In genomic region chr3:152283492-152284381, GRCh38 we compare ENCODE assay signal across 9 cellular contexts. TPM values are rescaled to one million over a fixed set of nuclear protein-coding genes. Genes with fewer than 3 reads are reported as not detected.
DNase-seq lines count a peak whose midpoint lies in the region; ATAC-seq and TF ChIP-seq lines count a peak whose summit lies in the region.
"Had no signal": no experiment of that assay in that cellular context is flagged by ENCODE, and none has a peak within 500 bp of the region (broad histone marks: within the 10 kb centered on the region; RNA-seq: fewer than 3 reads in every experiment).

No MANE protein-coding gene starts in this region.

- TF ChIP-seq POLR2A in esophagus squamous epithelium (IDR thresholded peaks at IDR 0.05), result no peak
- no peak for TF ChIP-seq POLR2A in stomach (IDR thresholded peaks at IDR 0.05)

- WGBS in esophagus squamous epithelium, 2 donors, result 76 to 88% methylated on average over 2 of the region's 2 CpGs
- WGBS in stomach, 5 donors, result 64 to 79% (median 72%) methylated on average over 2 of the region's 2 CpGs

- DNase-seq in activated CD8-positive, alpha-beta memory T cell treated with anti-CD3 and anti-CD28 coated beads, Interleukin-2, amount 10 ng/mL, durations not matched to agents 7 days and 5 days, result no peak
- DNase-seq in activated CD8-positive, alpha-beta memory T cell treated with anti-CD3 and anti-CD28 coated beads, Interleukin-2, amount 50 U/mL, for 4 hours, result no peak
- peak; percentile 31 for DNase-seq in NCI-H1105 treated with DMSO at 0.1 percent for 48 hours (lab: John Stamatoyannopoulos, UW)
- no peak for DNase-seq in esophagus squamous epithelium (lab: John Stamatoyannopoulos, UW)
- no peak for DNase-seq in stomach
- no peak for DNase-seq in progenitor cell of endocrine pancreas (ENCODE audit: low spot score, unreplicated experiment)

- peaks cover 32% of the 10 kb centered on the region for H3K36me3 Mint-ChIP-seq in activated CD8-positive, alpha-beta memory T cell treated with anti-CD3 and anti-CD28 coated beads, Interleukin-2, amount 10 ng/mL, durations not matched to agents 7 days and 5 days
- no peaks in the 10 kb centered on the region for H3K36me3 Mint-ChIP-seq in progenitor cell of endocrine pancreas (ENCODE audit: insufficient read depth)

- H3K4me1 ChIP-seq in esophagus squamous epithelium, result peaks cover 18 to 90% (median 50%) of the 10 kb centered on the region in 3 donors
- H3K4me1 ChIP-seq in stomach, result peaks cover 35 to 91% (median 66%) of the 10 kb centered on the region in 4 donors

- TF ChIP-seq EP300 in stomach (IDR thresholded peaks at IDR 0.05), result no peak

- H3K36me3 ChIP-seq in esophagus squamous epithelium (no peaks in the 10 kb centered on the region), stomach (no peaks in the 10 kb centered on the region)

- no peaks in the 10 kb centered on the region for H3K9me3 Mint-ChIP-seq in activated CD8-positive, alpha-beta memory T cell treated with anti-CD3 and anti-CD28 coated beads, Interleukin-2, amount 10 ng/mL, durations not matched to agents 7 days and 5 days (ENCODE audit: low read depth)
- H3K9me3 Mint-ChIP-seq in progenitor cell of endocrine pancreas (ENCODE audit: low read depth), result no peaks in the 10 kb centered on the region

- no peak for ATAC-seq in activated CD8-positive, alpha-beta memory T cell treated with anti-CD3 and anti-CD28 coated beads, Interleukin-2, amount 10 ng/mL, durations not matched to agents 7 days and 5 days
- no peak for ATAC-seq in GM21576 (IDR thresholded peaks at IDR 0.05; ENCODE audit: unreplicated experiment)
- ATAC-seq in HG03457 (IDR thresholded peaks at IDR 0.05; ENCODE audit: unreplicated experiment), result no peak

- H3K4me1 Mint-ChIP-seq in activated CD8-positive, alpha-beta memory T cell treated with anti-CD3 and anti-CD28 coated beads, Interleukin-2, amount 10 ng/mL, durations not matched to agents 7 days and 5 days, result peaks cover 76% of the 10 kb centered on the region
- H3K4me1 Mint-ChIP-seq in progenitor cell of endocrine pancreas (ENCODE audit: low read depth), result peaks cover 15% of the 10 kb centered on the region

- H3K27ac Mint-ChIP-seq in activated CD8-positive, alpha-beta memory T cell treated with anti-CD3 and anti-CD28 coated beads, Interleukin-2, amount 10 ng/mL, durations not matched to agents 7 days and 5 days, result peak overlapping the region; percentile 72
- H3K27ac Mint-ChIP-seq in progenitor cell of endocrine pancreas, result no peak overlapping the region

- TF ChIP-seq CTCF in esophagus squamous epithelium (IDR thresholded peaks at IDR 0.05) (no peak), stomach (IDR thresholded peaks at IDR 0.05) (no peak), progenitor cell of endocrine pancreas (IDR thresholded peaks at IDR 0.05; ENCODE audit: unreplicated experiment) (no peak)

- H3K4me3 ChIP-seq in esophagus squamous epithelium (no peak overlapping the region), stomach (no peak overlapping the region)

- H3K9me3 ChIP-seq in esophagus squamous epithelium (no peaks in the 10 kb centered on the region), stomach (no peaks in the 10 kb centered on the region)

- H3K27me3 ChIP-seq in esophagus squamous epithelium (no peaks in the 10 kb centered on the region), stomach (no peaks in the 10 kb centered on the region)

- intact Hi-C loops in esophagus squamous epithelium (cut with DNase I) (no loop called here), stomach (cut with DNase I; ENCODE audit: low total_unique reads) (no loop called here)

- H3K27me3 Mint-ChIP-seq in activated CD8-positive, alpha-beta memory T cell treated with anti-CD3 and anti-CD28 coated beads, Interleukin-2, amount 10 ng/mL, durations not matched to agents 7 days and 5 days, result no peaks in the 10 kb centered on the region
- H3K27me3 Mint-ChIP-seq in progenitor cell of endocrine pancreas, result no peaks in the 10 kb centered on the region

- H3K27ac ChIP-seq in esophagus squamous epithelium (peak overlapping the region in 3 of 4 donors; percentile 40 to 66 (median 51)), stomach (peak overlapping the region in 3 of 5 donors; percentile 23 to 65 (median 52))
- H3K27ac ChIP-seq: parathyroid adenoma had no signal

- H3K4me3 Mint-ChIP-seq in activated CD8-positive, alpha-beta memory T cell treated with anti-CD3 and anti-CD28 coated beads, Interleukin-2, amount 10 ng/mL, durations not matched to agents 7 days and 5 days, result peak overlapping the region; percentile 37
- H3K4me3 Mint-ChIP-seq in progenitor cell of endocrine pancreas (ENCODE audit: low read depth), result no peak overlapping the region

- CTCF ChIA-PET in activated CD8-positive, alpha-beta memory T cell treated with anti-CD3 and anti-CD28 coated beads, Interleukin-2, amount 10 ng/mL, durations not matched to agents 7 days and 5 days (lab: Charles Lee), result interaction anchor here (0.7 to 1.7 kb wide), 6 partner anchors 10 to 100 kb away, joined by 3 to 6 read pairs (median 3); no protein-coding TSS in a partner anchor

RNA-seq across cellular contexts. Expression of gene MBNL1, which starts 15.0 kb away (rescaled TPM):
- total RNA-seq in activated CD8-positive, alpha-beta memory T cell treated with anti-CD3 and anti-CD28 coated beads, Interleukin-2, amount 10 ng/mL, durations not matched to agents 7 days and 5 days, result 100 to 1,000 TPM; 370 to 398 TPM
- 100 to 1,000 TPM in 3 of 4 donors, 10 to 100 TPM in 1; 94.0 to 318 (median 161) TPM for total RNA-seq in esophagus squamous epithelium
- total RNA-seq in stomach, result 100 to 1,000 TPM in 4 of 5 donors, 10 to 100 TPM in 1; 95.0 to 379 (median 325) TPM
- polyA plus RNA-seq in stomach, result 10 to 100 TPM; 25.7 to 39.3 (median 29.2) TPM
- 29.4 and 38.1 TPM in 2 replicates for total RNA-seq in progenitor cell of endocrine pancreas
